Comparison of ENCODE assay signal across 17 cellular contexts in genomic region chr5:7916171-7916804, GRCh38. TPM values are rescaled to one million over a fixed set of nuclear protein-coding genes. Genes with fewer than 3 reads are reported as not detected.
A peak's percentile ranks its signal among the peaks of the same experiment; 100 is the strongest.
DNase-seq lines count a peak whose midpoint lies in the region; ATAC-seq and TF ChIP-seq lines count a peak whose summit lies in the region.
"Had no signal": no experiment of that assay in that cellular context is flagged by ENCODE, and none has a peak within 500 bp of the region (broad histone marks: within the 10 kb centered on the region; RNA-seq: fewer than 3 reads in every experiment).

No MANE protein-coding gene starts in this region.

- H3K79me2 ChIP-seq in PC-9 (ENCODE audit: low read depth), result no peaks in the 10 kb centered on the region

- peaks cover 23% of the 10 kb centered on the region; the same call in 1 of the 2 replicates for H3K27me3 ChIP-seq in PC-9 (ENCODE audit: insufficient read depth, low read depth)
- no peaks in the 10 kb centered on the region for H3K27me3 ChIP-seq in tibial nerve
- H3K27me3 ChIP-seq: colonic mucosa, vagina had no signal

- no peak overlapping the region for H2AFZ ChIP-seq in PC-9

- no peaks in the 10 kb centered on the region for H3K9me2 ChIP-seq in PC-9 (ENCODE audit: insufficient read depth)

- H4K20me1 ChIP-seq in PC-9 (ENCODE audit: insufficient read depth), result no peaks in the 10 kb centered on the region

- no peak overlapping the region for H3K27ac Mint-ChIP-seq in activated CD4-positive, alpha-beta memory T cell treated with anti-CD3 and anti-CD28 coated beads for 36 hours
- H3K27ac Mint-ChIP-seq: naive thymus-derived CD8-positive, alpha-beta T cell had no signal

- DNase-seq in AG10803 (ENCODE audit: low read depth) (peak; percentile 14), LHCN-M2 (ENCODE audit: low read depth) (peak; percentile 78), PC-9 (no peak), iris pigment epithelial cell (ENCODE audit: low read depth) (peak; percentile 28), tibial nerve (ENCODE audit: low spot score in 2 of 2) (no peak)
- no peak for DNase-seq in activated CD4-positive, alpha-beta memory T cell treated with anti-CD3 and anti-CD28 coated beads for 36 hours
- DNase-seq: activated CD4-positive, CD25-positive, alpha-beta regulatory T cell; anterior cingulate cortex; colonic mucosa; lower lobe of right lung; naive thymus-derived CD8-positive, alpha-beta T cell; NCI-H2171 treated with DMSO at 0.1 percent for 48 hours; NK-92 treated with Interleukin-12 subunit alpha and Interleukin-12 subunit beta, amount 100 ng/mL, for 24 hours; T-helper 2 cell had no signal

- TF ChIP-seq POLR2A in tibial nerve (IDR thresholded peaks at IDR 0.05), result no peak

- H3K27me3 Mint-ChIP-seq in activated CD4-positive, alpha-beta memory T cell treated with anti-CD3 and anti-CD28 coated beads for 36 hours, result peaks cover 5% of the 10 kb centered on the region

- H3K9me3 ChIP-seq in PC-9 (ENCODE audit: insufficient read depth, low read depth) (peaks cover 8% of the 10 kb centered on the region; the same call in 1 of the 2 replicates), tibial nerve (peaks cover 0 to 19% (median 0%) of the 10 kb centered on the region in 4 donors)
- H3K9me3 ChIP-seq: colonic mucosa, vagina had no signal

- POLR2A ChIA-PET in PC-9 (lab: Charles Lee; ENCODE audit: unreplicated experiment), result no interaction called here
- POLR2A ChIA-PET in activated CD4-positive, alpha-beta memory T cell treated with anti-CD3 and anti-CD28 coated beads for 36 hours (lab: Charles Lee), result interaction anchor here (0.6 kb wide), 1 partner anchor 99 kb away, joined by 5 read pairs; no protein-coding TSS in a partner anchor

- no TSS peak for BruUV-seq in PC-9 (replicated peaks; lab: Mats Ljungman, UMichigan)

- H3K27ac ChIP-seq in PC-9, result no peak overlapping the region
- no peak overlapping the region for H3K27ac ChIP-seq in tibial nerve
- H3K27ac ChIP-seq: colonic mucosa, lower lobe of right lung, vagina had no signal

- no peaks in the 10 kb centered on the region for H3K36me3 ChIP-seq in PC-9 (ENCODE audit: low read depth)
- H3K36me3 ChIP-seq in tibial nerve, result peaks cover 0 to 10% (median 0%) of the 10 kb centered on the region in 3 donors
- H3K36me3 ChIP-seq: colonic mucosa, lower lobe of right lung, vagina had no signal

- H3K4me3 ChIP-seq in AG10803 (ENCODE audit: low read length), result no peak overlapping the region
- no peak overlapping the region for H3K4me3 ChIP-seq in PC-9
- no peak overlapping the region for H3K4me3 ChIP-seq in tibial nerve
- H3K4me3 ChIP-seq: colonic mucosa, lower lobe of right lung, vagina had no signal

- no peaks in the 10 kb centered on the region for H3K4me1 Mint-ChIP-seq in activated CD4-positive, alpha-beta memory T cell treated with anti-CD3 and anti-CD28 coated beads for 36 hours (ENCODE audit: low read depth)
- H3K4me1 Mint-ChIP-seq: naive thymus-derived CD8-positive, alpha-beta T cell had no signal

- 0 out of 2 replicates have a peak overlapping the region, but pooled peaks have one; percentile 0 for H3K4me2 ChIP-seq in PC-9

- H3K4me1 ChIP-seq in PC-9 (replicated peaks; ENCODE audit: insufficient read depth) (no peaks in the 10 kb centered on the region), tibial nerve (no peaks in the 10 kb centered on the region)
- H3K4me1 ChIP-seq: colonic mucosa, lower lobe of right lung, vagina had no signal

- H3K36me3 Mint-ChIP-seq in activated CD4-positive, alpha-beta memory T cell treated with anti-CD3 and anti-CD28 coated beads for 36 hours, result peaks cover 18% of the 10 kb centered on the region

- WGBS in tibial nerve, 2 donors, result 74 to 75% methylated on average over 6 of the region's 6 CpGs

- H3K4me3 Mint-ChIP-seq in activated CD4-positive, alpha-beta memory T cell treated with anti-CD3 and anti-CD28 coated beads for 36 hours, result no peak overlapping the region
- H3K4me3 Mint-ChIP-seq: naive thymus-derived CD8-positive, alpha-beta T cell had no signal

- H3F3A ChIP-seq in PC-9 (ENCODE audit: insufficient read depth, low read depth), result no peaks in the 10 kb centered on the region

- H3K9me3 Mint-ChIP-seq in activated CD4-positive, alpha-beta memory T cell treated with anti-CD3 and anti-CD28 coated beads for 36 hours, result peaks cover 30% of the 10 kb centered on the region

- ATAC-seq in HG03135 (IDR thresholded peaks at IDR 0.05; ENCODE audit: unreplicated experiment) (no peak), GM21528 (IDR thresholded peaks at IDR 0.05; ENCODE audit: low FRiP score, unreplicated experiment) (no peak)
- ATAC-seq: naive thymus-derived CD8-positive, alpha-beta T cell had no signal

- no peak for TF ChIP-seq EP300 in tibial nerve (IDR thresholded peaks at IDR 0.05)

- CTCF ChIA-PET in PC-9 (lab: Charles Lee), result no interaction called here
- CTCF ChIA-PET in activated CD4-positive, alpha-beta memory T cell treated with anti-CD3 and anti-CD28 coated beads for 36 hours (lab: Charles Lee), result no interaction called here

- TF ChIP-seq CTCF in AG10803 (conservative IDR thresholded peaks at IDR 0.05; ENCODE audit: low read length) (no peak), PC-9 (conservative IDR thresholded peaks at IDR 0.05) (no peak), tibial nerve (IDR thresholded peaks at IDR 0.05) (no peak)

- intact Hi-C loops in PC-9 (cut with micrococcal nuclease; ENCODE audit: unreplicated experiment), result no loop called here
- intact Hi-C loops in activated CD4-positive, alpha-beta memory T cell treated with anti-CD3 and anti-CD28 coated beads for 36 hours (cut with micrococcal nuclease), result no loop called here

RNA-seq across cellular contexts. Expression of gene MTRR, which starts 47.3 kb away (rescaled TPM):
- total RNA-seq in LHCN-M2 (2014; rRNA removed) (36.7 and 38.4 TPM in 2 replicates), PC-9 (2021) (71.5 and 72.6 TPM in 2 replicates), tibial nerve (10 to 100 TPM; 34.3 to 48.0 (median 41.8) TPM)
- 10.3 TPM for polyA plus RNA-seq in LHCN-M2 (2012)
- total RNA-seq in activated CD4-positive, alpha-beta memory T cell treated with anti-CD3 and anti-CD28 coated beads for 36 hours, result 10 to 100 TPM; 45.2 to 47.1 TPM

RNA-seq across cellular contexts. Expression of gene FASTKD3, which starts 47.5 kb away (rescaled TPM):
- 12.5 and 14.6 TPM in 2 replicates for total RNA-seq in LHCN-M2 (2014; rRNA removed)
- 5.0 TPM for polyA plus RNA-seq in LHCN-M2 (2012)
- 17.6 and 20.6 TPM in 2 replicates for total RNA-seq in PC-9 (2021)
- 10 to 100 TPM in 1 of 4 donors, 1 to 10 TPM in 3; 4.7 to 16.0 (median 8.2) TPM for total RNA-seq in tibial nerve
- total RNA-seq in activated CD4-positive, alpha-beta memory T cell treated with anti-CD3 and anti-CD28 coated beads for 36 hours, result 1 to 10 TPM; 6.9 to 7.5 TPM

Comparison
In these comparisons a context has a peak if more than half of its experiments do, and no peak if none do; other contexts are left out.
1. DNase-seq: peak in AG10803 (single experiment), LHCN-M2 (single experiment) and iris pigment epithelial cell (single experiment); none in PC-9 (0 of 2), tibial nerve (0 of 2) and activated CD4-positive, alpha-beta memory T cell treated with anti-CD3 and anti-CD28 coated beads for 36 hours (single experiment).